In genomic region chr17:49390548-49391324, GRCh38 we compare ENCODE assay signal across 8 cellular contexts. TPM values are rescaled to one million over a fixed set of nuclear protein-coding genes. Genes with fewer than 3 reads are reported as not detected.
A peak's percentile ranks its signal among the peaks of the same experiment; 100 is the strongest.
DNase-seq lines count a peak whose midpoint lies in the region; ATAC-seq and TF ChIP-seq lines count a peak whose summit lies in the region.

No MANE protein-coding gene starts in this region.

- H3K4me3 ChIP-seq in mesenchymal stem cell (ENCODE audit: insufficient read depth in 1 of 2, low read depth in 1 of 2, low read length in 2 of 2) (no peak overlapping the region), WERI-Rb-1 (ENCODE audit: low read depth, low read length) (no peak overlapping the region)

- H3K27ac ChIP-seq in mesenchymal stem cell (ENCODE audit: low read length, poor library complexity, severe bottlenecking) (no peak overlapping the region), WERI-Rb-1 (no peak overlapping the region)

- H3K79me1 ChIP-seq in mesenchymal stem cell (replicated peaks; ENCODE audit: low read length, poor library complexity, severe bottlenecking) = no peaks in the 10 kb centered on the region

- H4K91ac ChIP-seq in mesenchymal stem cell (ENCODE audit: low read length) = peak overlapping the region; percentile 73

- peak overlapping the region in 1 of 2 experiments; percentile 32 for H3K23ac ChIP-seq in mesenchymal stem cell (ENCODE audit: low read length in 2 of 2)

- no peak overlapping the region for H2AK5ac ChIP-seq in mesenchymal stem cell (ENCODE audit: low read length, severe bottlenecking)

- H3K27me3 ChIP-seq in mesenchymal stem cell (ENCODE audit: control insufficient read depth in 1 of 2, insufficient read depth in 1 of 2, low read length in 2 of 2) (no peaks in the 10 kb centered on the region), WERI-Rb-1 (ENCODE audit: insufficient read depth, low read depth, severe bottlenecking) (no peaks in the 10 kb centered on the region)

- H2BK12ac ChIP-seq in mesenchymal stem cell (ENCODE audit: low read length in 2 of 2) = peak overlapping the region in 1 of 2 experiments; percentile 59

- H3K36me3 ChIP-seq in mesenchymal stem cell (ENCODE audit: control insufficient read depth in 1 of 2, insufficient read depth in 2 of 2, low read depth in 1 of 2, low read length in 2 of 2) (no peaks in the 10 kb centered on the region), WERI-Rb-1 (no peaks in the 10 kb centered on the region)

- H3K4me1 ChIP-seq in mesenchymal stem cell (ENCODE audit: control insufficient read depth, insufficient read depth, low read depth, low read length) = peaks cover 11% of the 10 kb centered on the region

- DNase-seq in DMS53 treated with DMSO at 0.1 percent for 48 hours (lab: John Stamatoyannopoulos, UW; ENCODE audit: unreplicated experiment) (peak; percentile 12), Kasumi-1 (lab: John Stamatoyannopoulos, UW) (peak; percentile 79), amniotic epithelial cell (ENCODE audit: low read depth) (peak; percentile 17), mesenchymal stem cell (peak; percentile 9), WERI-Rb-1 (no peak), NCI-H1436 treated with DMSO at 0.1 percent for 48 hours (lab: John Stamatoyannopoulos, UW) (no peak)

- peak overlapping the region; percentile 57 for H2BK15ac ChIP-seq in mesenchymal stem cell (ENCODE audit: low read depth, poor library complexity, severe bottlenecking)

- H3K9me3 ChIP-seq in mesenchymal stem cell (ENCODE audit: control insufficient read depth, low read length) (no peaks in the 10 kb centered on the region), WERI-Rb-1 (ENCODE audit: severe bottlenecking) (no peaks in the 10 kb centered on the region)

- no peak overlapping the region for H2BK5ac ChIP-seq in mesenchymal stem cell (ENCODE audit: low read depth, low read length, poor library complexity, severe bottlenecking)

- H3K4me2 ChIP-seq in mesenchymal stem cell (ENCODE audit: low read length, poor library complexity, severe bottlenecking) = no peak overlapping the region

- 78% methylated on average over 8 of the region's 9 CpGs for WGBS in mesenchymal stem cell

- no peak overlapping the region for H3K14ac ChIP-seq in mesenchymal stem cell (ENCODE audit: low read length in 2 of 2)

- ATAC-seq in HG03045 (IDR thresholded peaks at IDR 0.05; ENCODE audit: unreplicated experiment) (no peak), HG03354 (IDR thresholded peaks at IDR 0.05; ENCODE audit: poor library complexity, severe bottlenecking, unreplicated experiment) (no peak)

- no peak for TF ChIP-seq CTCF in WERI-Rb-1 (IDR thresholded peaks at IDR 0.05; ENCODE audit: low read depth, low read length)

- peak overlapping the region; percentile 14 to 88 for H3K18ac ChIP-seq in mesenchymal stem cell (ENCODE audit: low read depth in 1 of 2, low read length in 2 of 2)

- peak overlapping the region; percentile 30 for H2AFZ ChIP-seq in mesenchymal stem cell (ENCODE audit: low read depth, low read length)

- H3K4ac ChIP-seq in mesenchymal stem cell (ENCODE audit: low read depth in 1 of 2, low read length in 2 of 2) = peak overlapping the region in 1 of 2 experiments; percentile 83

- H4K8ac ChIP-seq in mesenchymal stem cell (ENCODE audit: low read length) = peak overlapping the region; percentile 97

- no peak overlapping the region for H3K9ac ChIP-seq in mesenchymal stem cell (ENCODE audit: low read length)

- peak overlapping the region; percentile 75 for H2BK120ac ChIP-seq in mesenchymal stem cell (ENCODE audit: low read depth, low read length)

RNA-seq across cellular contexts. Expression of gene PHB1, which starts 23.9 kb away (rescaled TPM):
- polyA plus RNA-seq in mesenchymal stem cell (2013, experiment 1 of 2) = 104 TPM
- 105 TPM for polyA plus RNA-seq in mesenchymal stem cell (2013, experiment 2 of 2)

RNA-seq across cellular contexts. Expression of gene ZNF652, which starts 28.7 kb away (rescaled TPM):
- polyA plus RNA-seq in mesenchymal stem cell (2013, experiment 1 of 2) = 13.6 TPM
- 14.5 TPM for polyA plus RNA-seq in mesenchymal stem cell (2013, experiment 2 of 2)

Comparison
In these comparisons a context has a peak if more than half of its experiments do, and no peak if none do; other contexts are left out.
1. DNase-seq: peak in DMS53 treated with DMSO at 0.1 percent for 48 hours (single experiment), Kasumi-1 (2 of 2), amniotic epithelial cell (single experiment) and mesenchymal stem cell (single experiment); none in WERI-Rb-1 (single experiment) and NCI-H1436 treated with DMSO at 0.1 percent for 48 hours (single experiment).